In the genomic region with DNA sequence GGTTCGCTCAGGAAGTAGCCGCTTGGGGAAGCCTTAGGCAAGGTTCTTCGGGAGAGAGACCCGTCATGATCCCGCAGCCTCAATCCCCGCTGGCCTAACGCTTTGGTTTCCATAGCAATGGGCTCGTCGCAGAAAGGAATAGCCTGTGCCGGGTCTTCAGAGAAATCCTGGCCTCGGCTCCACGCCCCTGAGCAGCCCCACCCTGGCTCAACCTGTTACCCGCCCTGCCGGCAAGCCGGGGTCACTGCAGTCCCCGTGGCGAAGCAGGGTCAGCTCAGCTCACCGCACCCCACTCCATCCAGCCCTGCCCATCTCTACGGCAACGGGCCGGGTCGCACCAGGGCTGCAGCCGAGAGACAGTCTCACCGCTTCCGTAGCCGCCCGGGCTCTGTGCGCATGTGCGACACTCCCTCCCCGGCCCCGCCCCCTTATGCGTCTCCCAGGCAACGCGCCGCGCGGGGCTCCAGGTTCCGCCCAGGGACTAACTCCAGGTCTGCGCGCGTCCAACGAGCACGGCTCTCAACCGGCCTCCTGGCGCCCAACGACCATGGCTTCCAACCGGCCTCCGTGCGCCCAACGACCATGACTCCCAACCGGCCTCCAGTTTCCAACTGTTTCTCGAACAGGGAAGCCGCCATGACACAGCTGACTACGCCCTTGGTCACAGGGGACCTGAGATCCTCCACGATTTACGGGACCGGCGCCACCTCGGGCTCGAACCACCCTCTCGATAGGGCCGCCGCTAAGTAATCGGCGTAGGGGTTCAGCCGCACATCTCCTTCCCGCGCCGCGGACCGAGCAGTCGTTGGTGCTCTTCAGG, we compare ENCODE assay signal across 8 cellular contexts. TPM values are rescaled to one million over a fixed set of nuclear protein-coding genes. Genes with fewer than 3 reads are reported as not detected.
DNase-seq lines count a peak whose midpoint lies in the region; ATAC-seq and TF ChIP-seq lines count a peak whose summit lies in the region.

A gene (minus strand): TSS at position 390 of the 820 bp plus-strand sequence. CDS start 3,872 bp downstream, outside the sequence.

- peak; percentile 10 to 53 for TF ChIP-seq POLR2A in tibial nerve (IDR thresholded peaks at IDR 0.05)

- 0 to 1% methylated on average over 45 to 61 of the region's 72 CpGs for WGBS in tibial nerve, 2 donors

- peaks cover 22% of the 10 kb centered on the region for H3K4me1 Mint-ChIP-seq in activated naive CD8-positive, alpha-beta T cell treated with anti-CD3 and anti-CD28 coated beads, Interleukin-2, amount 50 U/mL, for 24 hours

- H3K9ac ChIP-seq in parathyroid adenoma: no peak within 1 kb of the TSS

- H3K9me3 Mint-ChIP-seq in activated naive CD8-positive, alpha-beta T cell treated with anti-CD3 and anti-CD28 coated beads, Interleukin-2, amount 50 U/mL, for 24 hours: no peaks in the 10 kb centered on the region

- H3K4me3 ChIP-seq in cardiac muscle cell (peak within 1 kb of the TSS; percentile 70), parathyroid adenoma (ENCODE audit: low read depth, low read length) (peak within 1 kb of the TSS; percentile 75), tibial nerve (peak within 1 kb of the TSS; percentile 61 to 85 (median 72))

- H3K9me3 ChIP-seq in cardiac muscle cell (ENCODE audit: low read depth): no peaks in the 10 kb centered on the region
- no peaks in the 10 kb centered on the region for H3K9me3 ChIP-seq in parathyroid adenoma (ENCODE audit: control insufficient read depth, low read length)
- H3K9me3 ChIP-seq in tibial nerve: no peaks in the 10 kb centered on the region

- TF ChIP-seq CTCF in GM12873 (IDR thresholded peaks at IDR 0.05; ENCODE audit: insufficient read depth, low read depth, low read length, missing control alignments) (peak; percentile 49), cardiac muscle cell (IDR thresholded peaks at IDR 0.05; ENCODE audit: low read depth, low read length) (peak; percentile 26), parathyroid adenoma (IDR thresholded peaks at IDR 0.05) (peak; percentile 29), tibial nerve (IDR thresholded peaks at IDR 0.05) (peak in 4 of 5 experiments; percentile 20 to 47 (median 34))

- peak within 1 kb of the TSS; percentile 76 for H3K4me2 ChIP-seq in parathyroid adenoma (ENCODE audit: low read length)

- H3K27ac ChIP-seq in cardiac muscle cell: no peak within 1 kb of the TSS
- H3K27ac ChIP-seq in parathyroid adenoma: peak within 1 kb of the TSS; percentile 39
- H3K27ac ChIP-seq in tibial nerve: peak within 1 kb of the TSS in 2 of 4 donors; percentile 52 to 74

- DNase-seq in NCI-H1417 (lab: John Stamatoyannopoulos, UW) (peak; percentile 86 to 95 (median 88)), SW480 (ENCODE audit: low spot score) (peak; percentile 89), cardiac muscle cell (ENCODE audit: low read depth in 1 of 2, low spot score in 1 of 2) (peak; percentile 92 to 94), tibial nerve (ENCODE audit: low spot score in 2 of 2) (peak; percentile 91)
- peak; percentile 96 for DNase-seq in activated naive CD8-positive, alpha-beta T cell treated with anti-CD3 and anti-CD28 coated beads, Interleukin-2, amount 50 U/mL, for 24 hours

- H3K4me1 ChIP-seq in cardiac muscle cell (ENCODE audit: low read depth) (peaks cover 6% of the 10 kb centered on the region), parathyroid adenoma (peaks cover 2% of the 10 kb centered on the region), tibial nerve (peaks cover 0 to 23% (median 11%) of the 10 kb centered on the region in 4 donors)

- H3K79me2 ChIP-seq in parathyroid adenoma: no peaks in the 10 kb centered on the region

- peak; percentile 91 for ATAC-seq in HG02678 (IDR thresholded peaks at IDR 0.05; ENCODE audit: unreplicated experiment)
- ATAC-seq in activated naive CD8-positive, alpha-beta T cell treated with anti-CD3 and anti-CD28 coated beads, Interleukin-2, amount 50 U/mL, for 24 hours: peak; percentile 88

- H3K36me3 Mint-ChIP-seq in activated naive CD8-positive, alpha-beta T cell treated with anti-CD3 and anti-CD28 coated beads, Interleukin-2, amount 50 U/mL, for 24 hours (ENCODE audit: low read depth): peaks cover 12% of the 10 kb centered on the region

- H3K27me3 Mint-ChIP-seq in activated naive CD8-positive, alpha-beta T cell treated with anti-CD3 and anti-CD28 coated beads, Interleukin-2, amount 50 U/mL, for 24 hours: peaks cover 2% of the 10 kb centered on the region

- peak within 1 kb of the TSS; percentile 90 for H3K27ac Mint-ChIP-seq in activated naive CD8-positive, alpha-beta T cell treated with anti-CD3 and anti-CD28 coated beads, Interleukin-2, amount 50 U/mL, for 24 hours

- TF ChIP-seq EP300 in tibial nerve (IDR thresholded peaks at IDR 0.05): peak; percentile 50 to 77

- H2AFZ ChIP-seq in parathyroid adenoma: peak within 1 kb of the TSS; percentile 95

- H3K4me3 Mint-ChIP-seq in activated naive CD8-positive, alpha-beta T cell treated with anti-CD3 and anti-CD28 coated beads, Interleukin-2, amount 50 U/mL, for 24 hours: peak within 1 kb of the TSS; percentile 87

- no peaks in the 10 kb centered on the region for H3K36me3 ChIP-seq in cardiac muscle cell
- H3K36me3 ChIP-seq in parathyroid adenoma (ENCODE audit: control insufficient read depth, insufficient read depth, low read length): no peaks in the 10 kb centered on the region
- peaks cover 0 to 18% (median 4%) of the 10 kb centered on the region in 3 donors for H3K36me3 ChIP-seq in tibial nerve

- H3K27me3 ChIP-seq in cardiac muscle cell (peaks cover 12% of the 10 kb centered on the region), parathyroid adenoma (ENCODE audit: control insufficient read depth, insufficient read depth, low read length) (no peaks in the 10 kb centered on the region), tibial nerve (no peaks in the 10 kb centered on the region)

RNA-seq across cellular contexts. Expression of the gene that starts here (rescaled TPM):
- 6.1 and 6.8 TPM in 2 replicates for total RNA-seq in cardiac muscle cell
- polyA plus RNA-seq in cardiac muscle cell: 11.0 and 16.2 TPM in 2 replicates
- total RNA-seq in tibial nerve: 10 to 100 TPM in 3 of 4 donors, 1 to 10 TPM in 1; 8.8 to 12.0 (median 10.4) TPM
